ENCODE assay signal across 11 cellular contexts in the genomic region with DNA sequence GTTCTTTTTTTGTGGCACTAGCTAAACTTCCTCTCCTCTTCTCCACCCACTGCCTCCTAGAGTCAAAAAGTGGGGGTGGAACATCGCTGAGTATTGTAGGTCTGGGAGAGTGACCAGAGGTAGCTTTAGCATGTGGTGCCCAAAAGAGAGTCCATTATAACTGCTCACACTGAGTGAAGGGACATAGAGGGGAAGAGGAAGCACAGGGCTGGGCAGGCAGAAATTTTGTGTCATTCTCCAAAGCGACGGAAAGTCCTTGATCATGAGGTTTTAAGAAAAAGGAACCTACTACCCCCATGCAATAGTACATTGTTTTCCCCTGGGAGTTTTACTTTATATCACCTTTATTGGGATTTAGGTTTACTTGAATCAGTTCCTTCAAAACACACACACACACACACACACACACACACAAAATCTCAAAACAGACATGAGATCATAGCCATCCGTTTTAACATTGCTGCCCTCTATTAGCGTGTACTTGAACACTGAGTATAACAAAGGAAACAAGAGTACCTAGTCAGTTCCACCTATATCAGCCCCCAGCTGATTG. TPM values are rescaled to one million over a fixed set of nuclear protein-coding genes. Genes with fewer than 3 reads are reported as not detected.
DNase-seq lines count a peak whose midpoint lies in the region; ATAC-seq and TF ChIP-seq lines count a peak whose summit lies in the region.
"Had no signal": no experiment of that assay in that cellular context is flagged by ENCODE, and none has a peak within 500 bp of the region (broad histone marks: within the 10 kb centered on the region; RNA-seq: fewer than 3 reads in every experiment).

No MANE protein-coding gene starts in this region.

- H2AFZ ChIP-seq in osteoblast (ENCODE audit: low read length) = no peak overlapping the region

- no peaks in the 10 kb centered on the region for H3K27me3 ChIP-seq in osteoblast (ENCODE audit: insufficient read depth, low read length)

- H3K4me1 ChIP-seq in osteoblast (ENCODE audit: insufficient read depth, low read length) = no peaks in the 10 kb centered on the region

- no peaks in the 10 kb centered on the region for H4K20me1 ChIP-seq in osteoblast (ENCODE audit: insufficient read depth, low read length)

- H3K36me3 ChIP-seq in osteoblast (ENCODE audit: insufficient read depth, low read length) = no peaks in the 10 kb centered on the region

- no peaks in the 10 kb centered on the region for H3K9me3 ChIP-seq in osteoblast (ENCODE audit: low read depth, low read length)

- no peaks in the 10 kb centered on the region for H3K79me2 ChIP-seq in osteoblast (ENCODE audit: insufficient read depth, low read length)

- H3K27ac ChIP-seq in cingulate gyrus (ENCODE audit: low read depth, low read length) = peak overlapping the region; percentile 24
- no peak overlapping the region for H3K27ac ChIP-seq in osteoblast (ENCODE audit: low read depth, low read length)

- peak; percentile 58 for DNase-seq in GDM1 (lab: John Stamatoyannopoulos, UW)
- DNase-seq in NB4 (ENCODE audit: low read depth) = peak; percentile 83
- DNase-seq in osteoblast (ENCODE audit: insufficient read length, low spot score, missing footprints) = peak; percentile 14
- no peak for DNase-seq in COR-L47 (lab: John Stamatoyannopoulos, UW)
- DNase-seq in T-helper 9 cell = no peak
- no peak for DNase-seq in cerebellar cortex (ENCODE audit: low spot score)
- DNase-seq: mesenchymal stem cell, NCI-H2081 had no signal

- peak; percentile 17 for TF ChIP-seq POLR2A in NB4 (IDR thresholded peaks at IDR 0.05; ENCODE audit: extremely low read depth, insufficient read length)

- no peak for TF ChIP-seq CTCF in NB4 (IDR thresholded peaks at IDR 0.05; ENCODE audit: low read depth, low read length)
- TF ChIP-seq CTCF in osteoblast (IDR thresholded peaks at IDR 0.05; ENCODE audit: extremely low read depth, low read depth, low read length) = no peak

- no peak overlapping the region for H3K4me2 ChIP-seq in osteoblast (ENCODE audit: insufficient read depth, low read length)

- no peak for ATAC-seq in GM21447 (IDR thresholded peaks at IDR 0.05; ENCODE audit: unreplicated experiment)

- H3K4me3 ChIP-seq in NB4 (ENCODE audit: low read depth, low read length) (peak overlapping the region; percentile 23), osteoblast (ENCODE audit: insufficient read depth, low read length) (no peak overlapping the region)

RNA-seq across cellular contexts. Expression of gene CD84, which starts 4.1 kb away (rescaled TPM):
- 0.29 and 0.36 TPM in 2 replicates for total RNA-seq in osteoblast
- total RNA-seq: fibroblast of lung had no signal

RNA-seq across cellular contexts. Expression of gene SLAMF6, which starts 52.1 kb away (rescaled TPM):
- not detected in 2 replicates for total RNA-seq in osteoblast
- total RNA-seq: fibroblast of lung had no signal

Comparison
In these comparisons a context has a peak if more than half of its experiments do, and no peak if none do; other contexts are left out.
1. DNase-seq: peak in GDM1 (single experiment), NB4 (single experiment) and osteoblast (single experiment); none in COR-L47 (single experiment), T-helper 9 cell (single experiment) and cerebellar cortex (single experiment).